In the genomic region with DNA sequence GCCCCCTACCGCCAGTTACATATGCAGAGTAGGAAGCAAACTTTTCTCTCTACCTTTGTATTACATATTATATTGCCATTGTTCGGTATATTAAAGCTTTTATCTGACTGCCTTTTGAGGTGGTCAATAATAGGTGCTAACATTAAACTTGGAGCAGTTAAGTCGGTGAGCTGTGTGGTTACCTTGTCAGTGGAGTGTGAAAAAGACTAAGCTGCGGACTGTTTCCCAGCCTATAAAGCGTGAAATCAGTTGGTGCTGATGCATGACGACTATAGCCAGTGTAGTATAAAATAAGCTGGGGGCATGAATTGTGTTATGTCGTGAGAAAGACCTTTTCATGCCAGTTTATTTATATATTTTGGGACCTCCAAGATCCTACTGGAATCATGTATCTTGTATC, we compare ENCODE assay signal across 16 cellular contexts. TPM values are rescaled to one million over a fixed set of nuclear protein-coding genes. Genes with fewer than 3 reads are reported as not detected.
DNase-seq lines count a peak whose midpoint lies in the region; ATAC-seq and TF ChIP-seq lines count a peak whose summit lies in the region.
"Had no signal": no experiment of that assay in that cellular context is flagged by ENCODE, and none has a peak within 500 bp of the region (broad histone marks: within the 10 kb centered on the region; RNA-seq: fewer than 3 reads in every experiment).

No MANE protein-coding gene starts in this region.

- H3K9me2 ChIP-seq in DOHH2 (replicated peaks; ENCODE audit: control insufficient read depth, low read length) = no peaks in the 10 kb centered on the region

- H3K79me2 ChIP-seq in DOHH2 (ENCODE audit: control insufficient read depth, low read length) = peaks cover 77% of the 10 kb centered on the region

- peaks cover 66% of the 10 kb centered on the region for H3K4me1 Mint-ChIP-seq in central memory CD8-positive, alpha-beta T cell
- peaks cover 21% of the 10 kb centered on the region for H3K4me1 Mint-ChIP-seq in activated T-cell treated with anti-CD3 and anti-CD28 coated beads, Interleukin-2, amount 50 U/mL, for 24 hours (ENCODE audit: low read depth)
- peaks cover 12% of the 10 kb centered on the region for H3K4me1 Mint-ChIP-seq in Caco-2 (ENCODE audit: low read depth, unreplicated experiment)

- H3F3A ChIP-seq in DOHH2 (ENCODE audit: control insufficient read depth, insufficient read depth) = peaks cover 61% of the 10 kb centered on the region

- TF ChIP-seq CTCF in DOHH2 (IDR thresholded peaks at IDR 0.05; ENCODE audit: low read depth, low read length, poor library complexity, severe bottlenecking) (no peak), Caco-2 (IDR thresholded peaks at IDR 0.05; ENCODE audit: insufficient read depth in 1 of 2, low read depth in 1 of 2, low read length in 1 of 2, severe bottlenecking in 1 of 2, unreplicated experiment in 1 of 2) (no peak)

- DNase-seq in central memory CD8-positive, alpha-beta T cell (ENCODE audit: low spot score in 2 of 2) = no peak
- DNase-seq in activated T-cell treated with anti-CD3 and anti-CD28 coated beads, Interleukin-2, amount 50 U/mL, for 24 hours = no peak
- no peak for DNase-seq in Caco-2
- no peak for DNase-seq in NCI-H1105 (lab: John Stamatoyannopoulos, UW)
- DNase-seq: activated CD4-positive, alpha-beta memory T cell treated with anti-CD3 and anti-CD28 coated beads for 36 hours; activated naive CD4-positive, alpha-beta T cell treated with anti-CD3 and anti-CD28 coated beads, Interleukin-2, amount 10 ng/mL, durations not matched to agents 7 days and 5 days; colonic mucosa; left cardiac atrium; NCI-H1092; NCI-H774; nucleus accumbens had no signal

- peaks cover 80% of the 10 kb centered on the region for H3K4me1 ChIP-seq in DOHH2 (ENCODE audit: control insufficient read depth, low read length)
- no peaks in the 10 kb centered on the region for H3K4me1 ChIP-seq in Caco-2
- H3K4me1 ChIP-seq: colonic mucosa had no signal

- H3K4me3 Mint-ChIP-seq in central memory CD8-positive, alpha-beta T cell = peak overlapping the region; percentile 12
- H3K4me3 Mint-ChIP-seq in activated T-cell treated with anti-CD3 and anti-CD28 coated beads, Interleukin-2, amount 50 U/mL, for 24 hours = no peak overlapping the region
- H3K4me3 Mint-ChIP-seq in Caco-2 (ENCODE audit: unreplicated experiment) = no peak overlapping the region
- H3K4me3 Mint-ChIP-seq: activated CD4-positive, alpha-beta memory T cell treated with anti-CD3 and anti-CD28 coated beads for 36 hours; activated naive CD4-positive, alpha-beta T cell treated with anti-CD3 and anti-CD28 coated beads, Interleukin-2, amount 10 ng/mL, durations not matched to agents 7 days and 5 days had no signal

- H3K9me3 ChIP-seq in DOHH2 (ENCODE audit: control insufficient read depth, insufficient read depth, low read length) (no peaks in the 10 kb centered on the region), Caco-2 (no peaks in the 10 kb centered on the region)
- H3K9me3 ChIP-seq: colonic mucosa had no signal

- peaks cover 93% of the 10 kb centered on the region for H3K36me3 ChIP-seq in DOHH2 (ENCODE audit: control insufficient read depth, low read length)
- no peaks in the 10 kb centered on the region for H3K36me3 ChIP-seq in Caco-2 (ENCODE audit: control insufficient read depth, insufficient read depth, low read length)
- H3K36me3 ChIP-seq: colonic mucosa had no signal

- intact Hi-C loops in Caco-2 (cut with micrococcal nuclease; ENCODE audit: unreplicated experiment) = no loop called here

- H3K4me3 ChIP-seq in DOHH2 (ENCODE audit: low read length) (peak overlapping the region; percentile 65), Caco-2 (ENCODE audit: low read depth, low read length) (no peak overlapping the region)
- H3K4me3 ChIP-seq: colonic mucosa had no signal

- BruUV-seq in Caco-2 (replicated peaks; lab: Mats Ljungman, UMichigan) = no TSS peak

- CTCF ChIA-PET in Caco-2 (lab: Charles Lee) = interaction anchor here (4.6 kb wide), 1 partner anchor 141 kb away, joined by 56 read pairs; no protein-coding TSS in a partner anchor

- ATAC-seq in GM19463 (IDR thresholded peaks at IDR 0.05; ENCODE audit: unreplicated experiment) (peak; percentile 44), HG03108 (IDR thresholded peaks at IDR 0.05; ENCODE audit: unreplicated experiment) (peak; percentile 48), HG03469 (IDR thresholded peaks at IDR 0.05; ENCODE audit: unreplicated experiment) (no peak)
- ATAC-seq in central memory CD8-positive, alpha-beta T cell (replicated peaks; ENCODE audit: extremely low read depth, poor library complexity, severe bottlenecking) = peak; percentile 55
- ATAC-seq: left cardiac atrium had no signal

- no peaks in the 10 kb centered on the region for H3K27me3 Mint-ChIP-seq in central memory CD8-positive, alpha-beta T cell
- no peaks in the 10 kb centered on the region for H3K27me3 Mint-ChIP-seq in activated T-cell treated with anti-CD3 and anti-CD28 coated beads, Interleukin-2, amount 50 U/mL, for 24 hours
- no peaks in the 10 kb centered on the region for H3K27me3 Mint-ChIP-seq in Caco-2 (ENCODE audit: insufficient read depth, unreplicated experiment)
- H3K27me3 Mint-ChIP-seq: activated CD4-positive, alpha-beta memory T cell treated with anti-CD3 and anti-CD28 coated beads for 36 hours; activated naive CD4-positive, alpha-beta T cell treated with anti-CD3 and anti-CD28 coated beads, Interleukin-2, amount 10 ng/mL, durations not matched to agents 7 days and 5 days had no signal

- peak overlapping the region; percentile 99 for H3K27ac ChIP-seq in DOHH2 (ENCODE audit: low read depth, low read length)
- H3K27ac ChIP-seq: colonic mucosa, HL-60 had no signal

- POLR2A ChIA-PET in Caco-2 (lab: Charles Lee) = no interaction called here

- H3K36me3 Mint-ChIP-seq in central memory CD8-positive, alpha-beta T cell (ENCODE audit: insufficient read depth) = peaks cover 18% of the 10 kb centered on the region
- H3K36me3 Mint-ChIP-seq in activated T-cell treated with anti-CD3 and anti-CD28 coated beads, Interleukin-2, amount 50 U/mL, for 24 hours (ENCODE audit: low read depth) = peaks cover 86% of the 10 kb centered on the region
- H3K36me3 Mint-ChIP-seq in Caco-2 (ENCODE audit: insufficient read depth, unreplicated experiment) = peaks cover 24% of the 10 kb centered on the region

- peak overlapping the region; percentile 74 for H3K4me2 ChIP-seq in DOHH2 (ENCODE audit: low read length)

- H3K27ac Mint-ChIP-seq in central memory CD8-positive, alpha-beta T cell (ENCODE audit: low read depth) = peak overlapping the region; percentile 60
- no peak overlapping the region for H3K27ac Mint-ChIP-seq in activated T-cell treated with anti-CD3 and anti-CD28 coated beads, Interleukin-2, amount 50 U/mL, for 24 hours
- H3K27ac Mint-ChIP-seq in Caco-2 (ENCODE audit: unreplicated experiment) = no peak overlapping the region
- H3K27ac Mint-ChIP-seq: activated CD4-positive, alpha-beta memory T cell treated with anti-CD3 and anti-CD28 coated beads for 36 hours; activated naive CD4-positive, alpha-beta T cell treated with anti-CD3 and anti-CD28 coated beads, Interleukin-2, amount 10 ng/mL, durations not matched to agents 7 days and 5 days had no signal

- no peaks in the 10 kb centered on the region for H3K27me3 ChIP-seq in DOHH2 (ENCODE audit: control insufficient read depth, low read length)
- H3K27me3 ChIP-seq in Caco-2 (replicated peaks; ENCODE audit: control insufficient read depth, insufficient read depth, low read length) = no peaks in the 10 kb centered on the region
- H3K27me3 ChIP-seq: colonic mucosa had no signal

- H4K20me1 ChIP-seq in DOHH2 (ENCODE audit: control insufficient read depth, insufficient read depth, low read depth, low read length) = no peaks in the 10 kb centered on the region

- H3K9me3 Mint-ChIP-seq in central memory CD8-positive, alpha-beta T cell = no peaks in the 10 kb centered on the region
- H3K9me3 Mint-ChIP-seq in activated T-cell treated with anti-CD3 and anti-CD28 coated beads, Interleukin-2, amount 50 U/mL, for 24 hours = no peaks in the 10 kb centered on the region
- H3K9me3 Mint-ChIP-seq in Caco-2 (ENCODE audit: unreplicated experiment) = no peaks in the 10 kb centered on the region
- H3K9me3 Mint-ChIP-seq: activated CD4-positive, alpha-beta memory T cell treated with anti-CD3 and anti-CD28 coated beads for 36 hours; activated naive CD4-positive, alpha-beta T cell treated with anti-CD3 and anti-CD28 coated beads, Interleukin-2, amount 10 ng/mL, durations not matched to agents 7 days and 5 days had no signal

RNA-seq across cellular contexts. Expression of a gene that starts 33.7 kb away (rescaled TPM):
- total RNA-seq in Caco-2 (2022) = 16.5 and 16.7 TPM in 2 replicates
